ENCODE assay signal across 24 cellular contexts in the genomic region with DNA sequence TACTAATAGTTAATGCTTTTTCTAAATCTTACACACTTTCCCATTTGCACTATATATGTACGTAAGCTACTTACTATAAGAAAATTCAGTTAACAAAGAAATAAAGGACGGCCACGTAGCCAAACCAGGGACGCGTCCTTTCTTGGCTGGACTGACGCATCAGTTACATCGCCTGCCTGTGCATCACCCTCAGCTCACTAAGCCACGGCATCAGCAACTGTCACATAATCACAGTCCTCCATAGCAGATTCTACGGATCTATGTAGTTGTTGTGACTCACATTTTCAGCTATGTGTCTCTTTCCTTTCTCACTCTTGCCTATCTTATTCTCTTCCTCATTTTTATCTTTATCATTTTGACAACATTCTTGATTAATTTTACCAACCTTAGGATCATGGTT.
DNase-seq lines count a peak whose midpoint lies in the region; ATAC-seq and TF ChIP-seq lines count a peak whose summit lies in the region.
"Had no signal": no experiment of that assay in that cellular context is flagged by ENCODE, and none has a peak within 500 bp of the region (broad histone marks: within the 10 kb centered on the region; RNA-seq: fewer than 3 reads in every experiment).

No MANE protein-coding gene starts in this region.

- ATAC-seq in GM18861 (IDR thresholded peaks at IDR 0.05; ENCODE audit: unreplicated experiment) = no peak
- no peak for ATAC-seq in HG03095 (IDR thresholded peaks at IDR 0.05; ENCODE audit: unreplicated experiment)
- ATAC-seq: GM12878, HCT116, Right ventricle myocardium inferior, SK-N-SH treated with all-trans-retinoic acid at 6 μM for 48 hours had no signal

- TF ChIP-seq CTCF in cardiac fibroblast (IDR thresholded peaks at IDR 0.05; ENCODE audit: low read depth, low read length) = no peak

- no peak overlapping the region for H3K4me3 ChIP-seq in cardiac fibroblast (replicated peaks in 1 of 2; ENCODE audit: low read depth in 2 of 2, low read length in 2 of 2)
- H3K4me3 ChIP-seq: GM12878, PC-9, SJCRH30 had no signal

- DNase-seq in EH (ENCODE audit: low read depth) (peak; percentile 15), NCI-H226 (peak; percentile 21), cardiac fibroblast (ENCODE audit: low read depth in 2 of 2) (peak; percentile 21 to 68), non-pigmented ciliary epithelial cell (ENCODE audit: low read depth) (peak; percentile 6), cerebellar nuclear complex (lab: John Stamatoyannopoulos, UW) (no peak), NCI-H187 treated with DMSO at 0.1 percent for 48 hours (lab: John Stamatoyannopoulos, UW) (no peak)
- DNase-seq: 8988T, ACHN, Calu3, DMS153, GDM1, Karpas-422, NCI-H1105, NCI-H1436 treated with DMSO at 0.1 percent for 48 hours, NCI-H2029 treated with DMSO at 0.1 percent for 48 hours, NCI-H526 treated with DMSO at 0.1 percent for 48 hours, PC-9, SJCRH30 had no signal

Comparison
In these comparisons a context has a peak if more than half of its experiments do, and no peak if none do; other contexts are left out.
1. DNase-seq: peak in EH (single experiment), NCI-H226 (single experiment), cardiac fibroblast (2 of 2) and non-pigmented ciliary epithelial cell (single experiment); none in cerebellar nuclear complex (0 of 2) and NCI-H187 treated with DMSO at 0.1 percent for 48 hours (single experiment).